Comparison of ENCODE assay signal across 10 cellular contexts in genomic region chr2:102436284-102436683, GRCh38. TPM values are rescaled to one million over a fixed set of nuclear protein-coding genes. Genes with fewer than 3 reads are reported as not detected.
DNase-seq lines count a peak whose midpoint lies in the region; ATAC-seq, FAIRE-seq and TF ChIP-seq lines count a peak whose summit lies in the region.
"Had no signal": no experiment of that assay in that cellular context is flagged by ENCODE, and none has a peak within 500 bp of the region (broad histone marks: within the 10 kb centered on the region; RNA-seq: fewer than 3 reads in every experiment).

No MANE protein-coding gene starts in this region.

- ATAC-seq in activated CD8-positive, alpha-beta T cell treated with anti-CD3 and anti-CD28 coated beads for 36 hours, result no peak
- ATAC-seq in stimulated activated effector memory CD8-positive, alpha-beta T cell treated with anti-CD3 and anti-CD28 coated beads, Interleukin-12 subunit alpha, Interleukin-12 subunit beta, amount 100 ng/mL, for 72 hours, result peak; percentile 2
- no peak for ATAC-seq in HG03135 (IDR thresholded peaks at IDR 0.05; ENCODE audit: unreplicated experiment)

- H3K27ac ChIP-seq in kidney (ENCODE audit: low read depth in 2 of 2, low read length in 2 of 2), result no peak overlapping the region
- H3K27ac ChIP-seq: C4-2B had no signal

- no peak for FAIRE-seq in kidney (lab: Jason Lieb, UNC)

- no peaks in the 10 kb centered on the region for H3K9me3 ChIP-seq in kidney (ENCODE audit: control insufficient read depth in 1 of 2, low read length in 2 of 2)

- no peaks in the 10 kb centered on the region for H3K9me3 Mint-ChIP-seq in activated naive CD4-positive, alpha-beta T cell treated with anti-CD3 and anti-CD28 coated beads for 36 hours
- H3K9me3 Mint-ChIP-seq in activated naive CD4-positive, alpha-beta T cell treated with anti-CD3 and anti-CD28 coated beads, Interleukin-2, amount 10 ng/mL, durations not matched to agents 7 days and 5 days, result peaks cover 2% of the 10 kb centered on the region
- H3K9me3 Mint-ChIP-seq in activated CD8-positive, alpha-beta T cell treated with anti-CD3 and anti-CD28 coated beads for 36 hours, result no peaks in the 10 kb centered on the region
- H3K9me3 Mint-ChIP-seq in stimulated activated effector memory CD8-positive, alpha-beta T cell treated with anti-CD3 and anti-CD28 coated beads, Interleukin-12 subunit alpha, Interleukin-12 subunit beta, amount 100 ng/mL, for 72 hours, result no peaks in the 10 kb centered on the region

- no peaks in the 10 kb centered on the region for H3K4me1 ChIP-seq in kidney (ENCODE audit: control insufficient read depth in 1 of 2, insufficient read depth in 1 of 2, low read depth in 1 of 2, low read length in 2 of 2)

- POLR2A ChIA-PET in activated CD8-positive, alpha-beta T cell treated with anti-CD3 and anti-CD28 coated beads for 36 hours (lab: Charles Lee), result interaction anchor here (0.7 to 1.4 kb wide), 3 partner anchors 12 to 93 kb away, joined by 3 to 6 read pairs (median 3); no protein-coding TSS in a partner anchor

- no peaks in the 10 kb centered on the region for H3K27me3 Mint-ChIP-seq in activated naive CD4-positive, alpha-beta T cell treated with anti-CD3 and anti-CD28 coated beads for 36 hours (ENCODE audit: low read depth)
- no peaks in the 10 kb centered on the region for H3K27me3 Mint-ChIP-seq in activated naive CD4-positive, alpha-beta T cell treated with anti-CD3 and anti-CD28 coated beads, Interleukin-2, amount 10 ng/mL, durations not matched to agents 7 days and 5 days
- no peaks in the 10 kb centered on the region for H3K27me3 Mint-ChIP-seq in activated CD8-positive, alpha-beta T cell treated with anti-CD3 and anti-CD28 coated beads for 36 hours

- peak; percentile 56 for DNase-seq in activated naive CD4-positive, alpha-beta T cell treated with anti-CD3 and anti-CD28 coated beads for 36 hours
- DNase-seq in activated naive CD4-positive, alpha-beta T cell treated with anti-CD3 and anti-CD28 coated beads, Interleukin-2, amount 10 ng/mL, durations not matched to agents 7 days and 5 days, result no peak
- peak; percentile 28 for DNase-seq in activated CD8-positive, alpha-beta T cell treated with anti-CD3 and anti-CD28 coated beads for 36 hours
- DNase-seq in foreskin fibroblast, result peak; percentile 3 to 38
- DNase-seq in stimulated activated effector memory CD8-positive, alpha-beta T cell treated with anti-CD3 and anti-CD28 coated beads, Interleukin-12 subunit alpha, Interleukin-12 subunit beta, amount 100 ng/mL, for 72 hours (ENCODE audit: low spot score in 2 of 2), result peak in 1 of 2 donors; percentile 70
- no peak for DNase-seq in kidney
- DNase-seq in cerebellar nuclear complex (lab: John Stamatoyannopoulos, UW), result no peak
- DNase-seq: amniotic stem cell had no signal

- H3K4me1 Mint-ChIP-seq in activated naive CD4-positive, alpha-beta T cell treated with anti-CD3 and anti-CD28 coated beads for 36 hours (ENCODE audit: low read depth), result peaks cover 28% of the 10 kb centered on the region
- H3K4me1 Mint-ChIP-seq in activated naive CD4-positive, alpha-beta T cell treated with anti-CD3 and anti-CD28 coated beads, Interleukin-2, amount 10 ng/mL, durations not matched to agents 7 days and 5 days, result peaks cover 24% of the 10 kb centered on the region
- H3K4me1 Mint-ChIP-seq in activated CD8-positive, alpha-beta T cell treated with anti-CD3 and anti-CD28 coated beads for 36 hours (ENCODE audit: low read depth), result peaks cover 48% of the 10 kb centered on the region
- peaks cover 36% of the 10 kb centered on the region for H3K4me1 Mint-ChIP-seq in stimulated activated effector memory CD8-positive, alpha-beta T cell treated with anti-CD3 and anti-CD28 coated beads, Interleukin-12 subunit alpha, Interleukin-12 subunit beta, amount 100 ng/mL, for 72 hours

- no peak overlapping the region for H3K4me3 ChIP-seq in foreskin fibroblast (ENCODE audit: low read depth in 1 of 2, low read length in 2 of 2)
- no peak overlapping the region for H3K4me3 ChIP-seq in kidney (ENCODE audit: low read length in 2 of 2)

- no peak for TF ChIP-seq CTCF in activated CD8-positive, alpha-beta T cell treated with anti-CD3 and anti-CD28 coated beads for 36 hours (IDR thresholded peaks at IDR 0.05)
- TF ChIP-seq CTCF in foreskin fibroblast (IDR thresholded peaks at IDR 0.05; ENCODE audit: low read depth, low read length) (no peak), kidney (IDR thresholded peaks at IDR 0.05; ENCODE audit: borderline replicate concordance, extremely low read depth, insufficient read depth) (no peak)

- intact Hi-C loops in activated naive CD4-positive, alpha-beta T cell treated with anti-CD3 and anti-CD28 coated beads for 36 hours (cut with micrococcal nuclease), result loop anchor here (1.0 to 10.0 kb wide), 8 partner anchors 13 to 701 kb away; partner anchors contain the start of gene IL18RAP
- intact Hi-C loops in activated CD8-positive, alpha-beta T cell treated with anti-CD3 and anti-CD28 coated beads for 36 hours (cut with micrococcal nuclease), result loop anchor here (2.0 kb wide), 2 partner anchors 69 to 131 kb away; no protein-coding TSS in a partner anchor
- intact Hi-C loops in kidney (cut with DNase I), result no loop called here

- no peak overlapping the region for H3K9ac ChIP-seq in kidney (ENCODE audit: low read length in 2 of 2)

- no peak overlapping the region for H3K4me3 Mint-ChIP-seq in activated naive CD4-positive, alpha-beta T cell treated with anti-CD3 and anti-CD28 coated beads for 36 hours
- no peak overlapping the region for H3K4me3 Mint-ChIP-seq in activated naive CD4-positive, alpha-beta T cell treated with anti-CD3 and anti-CD28 coated beads, Interleukin-2, amount 10 ng/mL, durations not matched to agents 7 days and 5 days
- peak overlapping the region; percentile 23 for H3K4me3 Mint-ChIP-seq in activated CD8-positive, alpha-beta T cell treated with anti-CD3 and anti-CD28 coated beads for 36 hours
- H3K4me3 Mint-ChIP-seq in stimulated activated effector memory CD8-positive, alpha-beta T cell treated with anti-CD3 and anti-CD28 coated beads, Interleukin-12 subunit alpha, Interleukin-12 subunit beta, amount 100 ng/mL, for 72 hours, result peak overlapping the region; percentile 46

- H3K27ac Mint-ChIP-seq in activated naive CD4-positive, alpha-beta T cell treated with anti-CD3 and anti-CD28 coated beads for 36 hours, result peak overlapping the region; percentile 68
- no peak overlapping the region for H3K27ac Mint-ChIP-seq in activated naive CD4-positive, alpha-beta T cell treated with anti-CD3 and anti-CD28 coated beads, Interleukin-2, amount 10 ng/mL, durations not matched to agents 7 days and 5 days
- peak overlapping the region; percentile 81 for H3K27ac Mint-ChIP-seq in activated CD8-positive, alpha-beta T cell treated with anti-CD3 and anti-CD28 coated beads for 36 hours
- H3K27ac Mint-ChIP-seq in stimulated activated effector memory CD8-positive, alpha-beta T cell treated with anti-CD3 and anti-CD28 coated beads, Interleukin-12 subunit alpha, Interleukin-12 subunit beta, amount 100 ng/mL, for 72 hours, result peak overlapping the region; percentile 45

- H3K36me3 ChIP-seq in kidney (ENCODE audit: control insufficient read depth in 1 of 2, insufficient read depth in 2 of 2, low read length in 2 of 2), result no peaks in the 10 kb centered on the region

- CTCF ChIA-PET in activated naive CD4-positive, alpha-beta T cell treated with anti-CD3 and anti-CD28 coated beads for 36 hours (lab: Charles Lee), result interaction anchor here (0.6 to 1.3 kb wide), 4 partner anchors 12 to 690 kb away, joined by 3 to 6 read pairs (median 4); no protein-coding TSS in a partner anchor
- CTCF ChIA-PET in activated naive CD4-positive, alpha-beta T cell treated with anti-CD3 and anti-CD28 coated beads, Interleukin-2, amount 10 ng/mL, durations not matched to agents 7 days and 5 days (lab: Charles Lee), result interaction anchor here (1.0 to 1.7 kb wide), 4 partner anchors 12 to 416 kb away, joined by 3 to 5 read pairs (median 4); partner anchors contain the start of gene IL18R1
- CTCF ChIA-PET in activated CD8-positive, alpha-beta T cell treated with anti-CD3 and anti-CD28 coated beads for 36 hours (lab: Charles Lee), result interaction anchor here (0.9 to 1.6 kb wide), 8 partner anchors 80 to 552 kb away, joined by 3 to 5 read pairs (median 4); partner anchors contain the start of gene IL18R1

- peaks cover 10% of the 10 kb centered on the region for H3K36me3 Mint-ChIP-seq in activated naive CD4-positive, alpha-beta T cell treated with anti-CD3 and anti-CD28 coated beads for 36 hours (ENCODE audit: low read depth)
- H3K36me3 Mint-ChIP-seq in activated naive CD4-positive, alpha-beta T cell treated with anti-CD3 and anti-CD28 coated beads, Interleukin-2, amount 10 ng/mL, durations not matched to agents 7 days and 5 days, result peaks cover 16% of the 10 kb centered on the region
- peaks cover 13% of the 10 kb centered on the region for H3K36me3 Mint-ChIP-seq in activated CD8-positive, alpha-beta T cell treated with anti-CD3 and anti-CD28 coated beads for 36 hours (ENCODE audit: low read depth)
- H3K36me3 Mint-ChIP-seq in stimulated activated effector memory CD8-positive, alpha-beta T cell treated with anti-CD3 and anti-CD28 coated beads, Interleukin-12 subunit alpha, Interleukin-12 subunit beta, amount 100 ng/mL, for 72 hours, result peaks cover 9% of the 10 kb centered on the region

RNA-seq across cellular contexts. Expression of gene IL18RAP, which starts 13.3 kb away (rescaled TPM):
- total RNA-seq in activated naive CD4-positive, alpha-beta T cell treated with anti-CD3 and anti-CD28 coated beads for 36 hours, result 10 to 100 TPM; 11.2 to 15.1 TPM
- 1 to 10 TPM; 5.8 to 6.0 TPM for total RNA-seq in activated CD8-positive, alpha-beta T cell treated with anti-CD3 and anti-CD28 coated beads for 36 hours
- 2.0 TPM for total RNA-seq in kidney
- polyA plus RNA-seq in kidney (ENCODE audit: insufficient read depth, low read depth, low replicate concordance), result not detected

RNA-seq across cellular contexts. Expression of gene SLC9A4, which starts 36.7 kb away (rescaled TPM):
- total RNA-seq in activated naive CD4-positive, alpha-beta T cell treated with anti-CD3 and anti-CD28 coated beads for 36 hours, result under 1 TPM; 0.07 to 0.10 TPM
- total RNA-seq in activated CD8-positive, alpha-beta T cell treated with anti-CD3 and anti-CD28 coated beads for 36 hours, result under 1 TPM in 1 of 2 experiments, not detected in 1; 0.07 TPM
- total RNA-seq in kidney, result 2.8 TPM
- polyA plus RNA-seq in kidney (ENCODE audit: insufficient read depth, low read depth, low replicate concordance), result 10.3 TPM

Comparison
In these comparisons a context has a peak if more than half of its experiments do, and no peak if none do; other contexts are left out.
1. DNase-seq: peak in activated naive CD4-positive, alpha-beta T cell treated with anti-CD3 and anti-CD28 coated beads for 36 hours (single experiment), activated CD8-positive, alpha-beta T cell treated with anti-CD3 and anti-CD28 coated beads for 36 hours (single experiment) and foreskin fibroblast (2 of 2); none in activated naive CD4-positive, alpha-beta T cell treated with anti-CD3 and anti-CD28 coated beads, Interleukin-2, amount 10 ng/mL, durations not matched to agents 7 days and 5 days (single experiment), kidney (single experiment) and cerebellar nuclear complex (0 of 2).
2. H3K4me3 Mint-ChIP-seq: peak in activated CD8-positive, alpha-beta T cell treated with anti-CD3 and anti-CD28 coated beads for 36 hours (single experiment) and stimulated activated effector memory CD8-positive, alpha-beta T cell treated with anti-CD3 and anti-CD28 coated beads, Interleukin-12 subunit alpha, Interleukin-12 subunit beta, amount 100 ng/mL, for 72 hours (single experiment); none in activated naive CD4-positive, alpha-beta T cell treated with anti-CD3 and anti-CD28 coated beads for 36 hours (single experiment) and activated naive CD4-positive, alpha-beta T cell treated with anti-CD3 and anti-CD28 coated beads, Interleukin-2, amount 10 ng/mL, durations not matched to agents 7 days and 5 days (single experiment).